Comparison of ENCODE assay signal across 17 cellular contexts in genomic region chr17:78020717-78021108, GRCh38.
A peak's percentile ranks its signal among the peaks of the same experiment; 100 is the strongest.
DNase-seq lines count a peak whose midpoint lies in the region; ATAC-seq, FAIRE-seq and TF ChIP-seq lines count a peak whose summit lies in the region.
"Had no signal": no experiment of that assay in that cellular context is flagged by ENCODE, and none has a peak within 500 bp of the region (broad histone marks: within the 10 kb centered on the region; RNA-seq: fewer than 3 reads in every experiment).

No MANE protein-coding gene starts in this region.

- H2AFZ ChIP-seq in GM12878 (ENCODE audit: control insufficient read depth, low read depth, low read length) = no peak overlapping the region

- peak in 1 of 2 experiments; percentile 6; a peak in 1 of 4 replicates for TF ChIP-seq EP300 in GM12878 (IDR thresholded peaks at IDR 0.05; ENCODE audit: borderline replicate concordance in 1 of 2, control insufficient read depth in 1 of 2, low read depth in 2 of 2, low read length in 2 of 2)

- 48% methylated on average over 1 of the region's 1 CpG for WGBS in GM12878 (ENCODE audit: insufficient coverage, insufficient replicate concordance, low lambda C conversion rate, missing lambda C conversion rate)
- WGBS in body of pancreas, 2 donors = 68 to 95% methylated on average over 1 of the region's 1 CpG

- H4K20me1 ChIP-seq in GM12878 (ENCODE audit: control insufficient read depth, insufficient read depth) = no peaks in the 10 kb centered on the region

- H3K27ac ChIP-seq in GM12878 (ENCODE audit: control insufficient read depth, insufficient read depth) (peak overlapping the region; percentile 20; the same call in 1 of the 2 replicates), skeletal muscle tissue (ENCODE audit: low read depth, low read length) (peak overlapping the region; percentile 22), body of pancreas (no peak overlapping the region)
- H3K27ac ChIP-seq: ascending aorta, left lung, thyroid gland had no signal

- RAD21 ChIA-PET in GM12878 (lab: Charles Lee; ENCODE audit: unreplicated experiment) = interaction anchor here (0.6 to 6.8 kb wide), 35 partner anchors 15 to 1818 kb away, joined by 3 to 79 read pairs (median 4); partner anchors contain the start of genes AFMID, CBX4, TK1 and TNRC6C

- H3K4me2 ChIP-seq in GM12878 (ENCODE audit: control insufficient read depth, insufficient read depth) = peak overlapping the region; percentile 88

- in situ Hi-C loops in GM12878 (cut with MboI) = no loop called here

- no peak for TF ChIP-seq CTCF in GM12878 (IDR thresholded peaks at IDR 0.05 in 2 of 3, conservative IDR thresholded peaks at IDR 0.05 in 1 of 3; ENCODE audit: control insufficient read depth in 2 of 3, extremely low read depth in 1 of 3, insufficient read depth in 1 of 3, low read depth in 3 of 3, low read length in 3 of 3)
- TF ChIP-seq CTCF in body of pancreas (IDR thresholded peaks at IDR 0.05) = no peak

- CTCF ChIA-PET in GM12878 (lab: Yijun Ruan, JAX) = interaction anchor here (0.7 to 6.1 kb wide), 36 partner anchors 9 to 478 kb away, joined by 3 to 100 read pairs (median 6); partner anchors contain the start of genes TK1 and TNRC6C

- BruUV-seq in GM12878 (replicated peaks; lab: Mats Ljungman, UMichigan) = no TSS peak

- no peak for DNase-seq in left ventricle myocardium superior
- DNase-seq in Right ventricle myocardium inferior (ENCODE audit: missing footprints) = no peak
- DNase-seq in GM12878 (ENCODE audit: low read depth, low spot score) = peak; percentile 4
- no peak for DNase-seq in NCI-H2196 (lab: John Stamatoyannopoulos, UW; ENCODE audit: unreplicated experiment)
- no peak for DNase-seq in body of pancreas
- DNase-seq: cortex of kidney, DMS79, left lung, MG63, SHP77 treated with DMSO at 0.1 percent for 48 hours, thyroid gland had no signal

- intact Hi-C loops in left ventricle myocardium superior (cut with micrococcal nuclease) (no loop called here), Right ventricle myocardium inferior (cut with DNase I) (loop anchor here (10.0 kb wide), 2 partner anchors 64 to 164 kb away; partner anchors contain the start of genes AFMID and TK1), GM12878 (cut with micrococcal nuclease; ENCODE audit: unreplicated experiment) (loop anchor here (2.0 kb wide), 1 partner anchor 230 kb away; no protein-coding TSS in a partner anchor), body of pancreas (cut with DNase I) (no loop called here)

- H3K4me1 ChIP-seq in GM12878 (ENCODE audit: control insufficient read depth, insufficient read depth, low read length) = peaks cover 14% of the 10 kb centered on the region
- peaks cover 7 to 32% (median 20%) of the 10 kb centered on the region in 3 donors for H3K4me1 ChIP-seq in skeletal muscle tissue (ENCODE audit: control insufficient read depth in 3 of 3, insufficient read depth in 3 of 3, low read length in 3 of 3)
- H3K4me1 ChIP-seq in body of pancreas = no peaks in the 10 kb centered on the region
- H3K4me1 ChIP-seq: left lung, thyroid gland had no signal

- H3K9me3 ChIP-seq in GM12878 (replicated peaks; ENCODE audit: control insufficient read depth, insufficient read depth, low read length) (no peaks in the 10 kb centered on the region), skeletal muscle tissue (ENCODE audit: control insufficient read depth in 3 of 3, low read length in 3 of 3) (no peaks in the 10 kb centered on the region), body of pancreas (no peaks in the 10 kb centered on the region)
- H3K9me3 ChIP-seq: ascending aorta, esophagus muscularis mucosa, left lung, MG63, thyroid gland had no signal

- no peaks in the 10 kb centered on the region for H3K79me2 ChIP-seq in GM12878 (ENCODE audit: control insufficient read depth, insufficient read depth, low read length)

- H3K4me3 ChIP-seq in GM12878 = peak overlapping the region; percentile 25; the same call in 1 of the 2 replicates
- no peak overlapping the region for H3K4me3 ChIP-seq in skeletal muscle tissue (ENCODE audit: low read length in 3 of 3)
- no peak overlapping the region for H3K4me3 ChIP-seq in body of pancreas
- H3K4me3 ChIP-seq: ascending aorta, esophagus muscularis mucosa, left lung, MG63, thyroid gland had no signal

- no peaks in the 10 kb centered on the region for H3K27me3 ChIP-seq in GM12878 (replicated peaks in 1 of 2; ENCODE audit: control insufficient read depth in 2 of 2, insufficient read depth in 2 of 2, low read length in 1 of 2)
- H3K27me3 ChIP-seq in skeletal muscle tissue (ENCODE audit: control insufficient read depth in 3 of 3, insufficient read depth in 3 of 3, low read length in 3 of 3) = no peaks in the 10 kb centered on the region
- no peaks in the 10 kb centered on the region for H3K27me3 ChIP-seq in body of pancreas
- H3K27me3 ChIP-seq: ascending aorta, esophagus muscularis mucosa, left lung, MG63, thyroid gland had no signal

- H3K36me3 ChIP-seq in GM12878 (ENCODE audit: control insufficient read depth in 2 of 2, insufficient read depth in 2 of 2, low read length in 1 of 2) (no peaks in the 10 kb centered on the region), skeletal muscle tissue (ENCODE audit: control insufficient read depth in 3 of 3, insufficient read depth in 3 of 3, low read length in 3 of 3) (no peaks in the 10 kb centered on the region), body of pancreas (replicated peaks in 1 of 2; ENCODE audit: insufficient read depth in 1 of 2, low read depth in 2 of 2) (no peaks in the 10 kb centered on the region)
- H3K36me3 ChIP-seq: ascending aorta, left lung, MG63, thyroid gland had no signal

- POLR2A ChIA-PET in GM12878 (lab: Charles Lee) = interaction anchor here (0.8 to 2.7 kb wide), 12 partner anchors 9 to 368 kb away, joined by 3 to 14 read pairs (median 3); partner anchors contain the start of genes TMC6 and TNRC6C

- peak; percentile 17 for ATAC-seq in left ventricle myocardium superior
- ATAC-seq in Right ventricle myocardium inferior = no peak
- peak; percentile 24 for ATAC-seq in HG03064 (IDR thresholded peaks at IDR 0.05; ENCODE audit: low read depth, unreplicated experiment)
- peak; percentile 71 for ATAC-seq in GM12878
- ATAC-seq in body of pancreas = no peak
- ATAC-seq in HG03175 (IDR thresholded peaks at IDR 0.05; ENCODE audit: unreplicated experiment) = no peak
- ATAC-seq: left lung had no signal

- TF ChIP-seq POLR2A in GM12878 (IDR thresholded peaks at IDR 0.05; ENCODE audit: low read depth, low read length) = no peak
- no peak for TF ChIP-seq POLR2A in body of pancreas (IDR thresholded peaks at IDR 0.05)

- no peak for TF ChIP-seq RAD21 in GM12878 (IDR thresholded peaks at IDR 0.05; ENCODE audit: insufficient read depth, low read depth, low read length)

- FAIRE-seq in GM12878 (lab: Jason Lieb, UNC) = no peak
- FAIRE-seq: TTC549 had no signal

- SMC1A ChIA-PET in GM12878 (lab: Charles Lee; ENCODE audit: uncharacterized antibody, unreplicated experiment) = interaction anchor here (0.7 to 5.6 kb wide), 30 partner anchors 9 to 688 kb away, joined by 3 to 94 read pairs (median 4); no protein-coding TSS in a partner anchor

- H3K9ac ChIP-seq in GM12878 (ENCODE audit: control insufficient read depth, insufficient read depth, low read length) (no peak overlapping the region), skeletal muscle tissue (ENCODE audit: low read depth in 1 of 3, low read length in 3 of 3) (peak overlapping the region in 1 of 3 donors; percentile 15)

TF ChIP-seq in GM12878, 131 proteins besides CTCF, POLR2A, EP300 and RAD21 (continues in another document):
- TF ChIP-seq, protein P1, sequence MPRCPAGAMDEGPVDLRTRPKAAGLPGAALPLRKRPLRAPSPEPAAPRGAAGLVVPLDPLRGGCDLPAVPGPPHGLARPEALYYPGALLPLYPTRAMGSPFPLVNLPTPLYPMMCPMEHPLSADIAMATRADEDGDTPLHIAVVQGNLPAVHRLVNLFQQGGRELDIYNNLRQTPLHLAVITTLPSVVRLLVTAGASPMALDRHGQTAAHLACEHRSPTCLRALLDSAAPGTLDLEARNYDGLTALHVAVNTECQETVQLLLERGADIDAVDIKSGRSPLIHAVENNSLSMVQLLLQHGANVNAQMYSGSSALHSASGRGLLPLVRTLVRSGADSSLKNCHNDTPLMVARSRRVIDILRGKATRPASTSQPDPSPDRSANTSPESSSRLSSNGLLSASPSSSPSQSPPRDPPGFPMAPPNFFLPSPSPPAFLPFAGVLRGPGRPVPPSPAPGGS (IDR thresholded peaks at IDR 0.05; ENCODE audit: borderline replicate concordance, insufficient read depth, low read depth, low read length, poor library complexity, severe bottlenecking) = no peak
- no peak for TF ChIP-seq EED (IDR thresholded peaks at IDR 0.05; ENCODE audit: low read depth)
- TF ChIP-seq SREBF1 (IDR thresholded peaks at IDR 0.05; ENCODE audit: low read length) = no peak
- TF ChIP-seq ATF7 (IDR thresholded peaks at IDR 0.05; ENCODE audit: low read depth) = peak; percentile 6; the same call in 1 of the 2 replicates
- no peak for TF ChIP-seq RCOR1 (conservative IDR thresholded peaks at IDR 0.05; ENCODE audit: low read depth, low read length)
- no peak for TF ChIP-seq ZNF274 (IDR thresholded peaks at IDR 0.05; ENCODE audit: insufficient read depth, insufficient read length)
- TF ChIP-seq CHD1 (IDR thresholded peaks at IDR 0.05; ENCODE audit: low read depth, low read length) = no peak
- TF ChIP-seq MTA2 (IDR thresholded peaks at IDR 0.05; ENCODE audit: low read depth) = 0 out of 2 replicates have a peak, but pooled peaks have one; percentile 1
- 0 out of 2 replicates have a peak, but pooled peaks have one; percentile 48 for TF ChIP-seq SMARCA5 (IDR thresholded peaks at IDR 0.05)
- TF ChIP-seq BHLHE40 (IDR thresholded peaks at IDR 0.05; ENCODE audit: borderline replicate concordance in 1 of 2, low read depth in 2 of 2, low read length in 1 of 2) = no peak

Comparison
In these comparisons a context has a peak if more than half of its experiments do, and no peak if none do; other contexts are left out.
1. ATAC-seq: peak in left ventricle myocardium superior (single experiment), HG03064 (single experiment) and GM12878 (single experiment); none in Right ventricle myocardium inferior (single experiment), body of pancreas (single experiment) and HG03175 (single experiment).
2. intact Hi-C loops: an anchor here in Right ventricle myocardium inferior (10.0 kb wide) and GM12878 (2.0 kb wide); none called in left ventricle myocardium superior and body of pancreas.
3. H3K27ac ChIP-seq: peak in GM12878 (single experiment) and skeletal muscle tissue (single experiment); none in body of pancreas (0 of 4).